ENCODE assay signal across 20 cellular contexts in the genomic region with DNA sequence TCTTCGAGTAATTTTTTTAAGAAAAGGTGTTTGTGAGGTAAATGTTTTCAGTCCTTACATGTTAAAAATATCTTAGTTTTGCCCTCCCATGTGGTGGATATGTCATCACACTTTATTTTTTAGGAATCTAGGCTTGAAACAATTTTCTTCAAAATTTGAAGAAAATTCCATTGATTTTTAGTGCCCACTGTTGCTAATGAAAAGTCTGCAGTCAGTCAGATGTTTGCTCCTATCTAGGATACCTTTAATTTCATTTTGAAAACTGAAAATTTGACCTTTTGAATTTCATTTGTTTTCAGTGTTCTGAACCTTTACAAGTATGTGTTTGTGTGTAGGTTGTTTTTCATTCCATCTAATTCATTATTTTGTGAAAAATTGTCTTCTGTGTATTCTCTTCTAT.
A peak's percentile ranks its signal among the peaks of the same experiment; 100 is the strongest.
DNase-seq lines count a peak whose midpoint lies in the region; ATAC-seq, FAIRE-seq and TF ChIP-seq lines count a peak whose summit lies in the region.
"Had no signal": no experiment of that assay in that cellular context is flagged by ENCODE, and none has a peak within 500 bp of the region (broad histone marks: within the 10 kb centered on the region; RNA-seq: fewer than 3 reads in every experiment).

No MANE protein-coding gene starts in this region.

- H4K20me1 ChIP-seq in HepG2 (ENCODE audit: insufficient read depth, low read length) (no peaks in the 10 kb centered on the region), GM23248 (ENCODE audit: insufficient read depth) (no peaks in the 10 kb centered on the region)
- H4K20me1 ChIP-seq: BLaER1 had no signal

- no peaks in the 10 kb centered on the region for H3K4me1 Mint-ChIP-seq in WTC11
- H3K4me1 Mint-ChIP-seq: CD4-positive, CD25-positive, alpha-beta regulatory T cell had no signal

- H3K79me2 ChIP-seq in HepG2 (ENCODE audit: insufficient read depth, low read length) (no peaks in the 10 kb centered on the region), GM23248 (ENCODE audit: insufficient read depth) (no peaks in the 10 kb centered on the region)

- intact Hi-C loops in HepG2 (cut with micrococcal nuclease; ENCODE audit: unreplicated experiment): no loop called here
- intact Hi-C loops in right lobe of liver (cut with DNase I): no loop called here

- FAIRE-seq in HepG2 (lab: Jason Lieb, UNC): no peak
- FAIRE-seq: GM12878, H54 had no signal

- H3K9ac ChIP-seq in HepG2 (ENCODE audit: insufficient read depth, low read depth, low read length) (no peak overlapping the region), GM23248 (no peak overlapping the region)
- H3K9ac ChIP-seq: BLaER1 had no signal

- CTCF ChIA-PET in HepG2 (lab: Yijun Ruan, JAX; ENCODE audit: low intra/inter-chr PET ratio, low total read pairs): no interaction called here
- CTCF ChIA-PET in WTC11 (lab: Charles Lee): no interaction called here

- no peaks in the 10 kb centered on the region for H3K27me3 Mint-ChIP-seq in WTC11 (ENCODE audit: low read depth)
- H3K27me3 Mint-ChIP-seq: B cell; CD4-positive, CD25-positive, alpha-beta regulatory T cell had no signal

- 0% methylated on average over 1 of the region's 1 CpG for WGBS in HepG2 (ENCODE audit: low lambda C conversion rate)
- 79% methylated on average over 1 of the region's 1 CpG for WGBS in right lobe of liver (ENCODE audit: insufficient coverage, low coverage, low lambda C conversion rate, missing lambda C conversion rate)
- 77 to 78% methylated on average over 1 of the region's 1 CpG for WGBS in GM23248 (ENCODE audit: low coverage in 1 of 2, low lambda C conversion rate in 2 of 2, missing lambda C conversion rate in 2 of 2), 2 experiments

- H3K4me3 Mint-ChIP-seq in WTC11: no peak overlapping the region
- H3K4me3 Mint-ChIP-seq: B cell; CD4-positive, CD25-positive, alpha-beta regulatory T cell; CD8-positive, alpha-beta T cell had no signal

- H3K9me3 ChIP-seq in HepG2 (ENCODE audit: low read length) (no peaks in the 10 kb centered on the region), right lobe of liver (no peaks in the 10 kb centered on the region), GM23248 (ENCODE audit: low read depth) (peaks cover 4% of the 10 kb centered on the region)
- H3K9me3 ChIP-seq: BLaER1, HAP-1 had no signal

- H3K9me3 Mint-ChIP-seq in WTC11: peaks cover 20% of the 10 kb centered on the region

- no peak for TF ChIP-seq RAD21 in HepG2 (CRISPR knock-in tag; IDR thresholded peaks at IDR 0.05)

- ATAC-seq in HepG2: no peak
- no peak for ATAC-seq in right lobe of liver
- ATAC-seq in WTC11: no peak
- ATAC-seq: CD8-positive, alpha-beta T cell; GM12878 had no signal

- TF ChIP-seq CTCF in HepG2 (CRISPR knock-in tag; IDR thresholded peaks at IDR 0.05) (no peak), right lobe of liver (IDR thresholded peaks at IDR 0.05) (no peak), WTC11 (IDR thresholded peaks at IDR 0.05) (no peak)

- H3K4me1 ChIP-seq in HepG2 (ENCODE audit: insufficient read depth, low read length) (no peaks in the 10 kb centered on the region), right lobe of liver (no peaks in the 10 kb centered on the region), GM23248 (ENCODE audit: insufficient read depth) (0 out of 2 replicates have a peak, but pooled peaks cover 4% of the 10 kb centered on the region)
- H3K4me1 ChIP-seq: BLaER1, HAP-1 had no signal

- POLR2A ChIA-PET in HepG2 (lab: Yijun Ruan, JAX) (no interaction called here), WTC11 (lab: Charles Lee) (no interaction called here)

- TF ChIP-seq EP300 in HepG2 (IDR thresholded peaks at IDR 0.05; ENCODE audit: low read depth in 2 of 2, low read length in 2 of 2) (no peak), HepG2 (CRISPR knock-in tag; IDR thresholded peaks at IDR 0.05; ENCODE audit: borderline replicate concordance) (no peak)

- no peak overlapping the region for H3K27ac ChIP-seq in HepG2 (ENCODE audit: extremely low read length, insufficient read depth, low read length)
- no peak overlapping the region for H3K27ac ChIP-seq in right lobe of liver
- no peak overlapping the region for H3K27ac ChIP-seq in GM23248
- H3K27ac ChIP-seq: BLaER1, C4-2B had no signal

- H3K27ac Mint-ChIP-seq in WTC11: no peak overlapping the region
- H3K27ac Mint-ChIP-seq: B cell; CD4-positive, CD25-positive, alpha-beta regulatory T cell; CD8-positive, alpha-beta T cell had no signal

- in situ Hi-C loops in HepG2 (cut with HindIII; ENCODE audit: extremely low pct_ligation_motif_present, low pct_unique_long_range_greater_than_20kb) (no loop called here), GM23248 (cut with MboI) (no loop called here)

- no peak for DNase-seq in HepG2 (ENCODE audit: low spot score)
- DNase-seq in right lobe of liver: no peak
- peak; percentile 8 for DNase-seq in GM23248
- no peak for DNase-seq in WTC11 (ENCODE audit: low spot score)
- no peak for DNase-seq in NCI-H748 treated with DMSO at 0.1 percent for 48 hours (lab: John Stamatoyannopoulos, UW)
- no peak for DNase-seq in NOMO-1 (lab: John Stamatoyannopoulos, UW; ENCODE audit: unreplicated experiment in 2 of 2)
- DNase-seq: Caco-2; CD4-positive, CD25-positive, alpha-beta regulatory T cell; CD8-positive, alpha-beta T cell; DMS 273 treated with DMSO at 0.1 percent for 48 hours; DMS79; EL; GDM1; GOT3 had no signal

- H3K4me3 ChIP-seq in HepG2 (replicated peaks in 1 of 3; ENCODE audit: insufficient read depth in 1 of 3, low read depth in 2 of 3, low read length in 3 of 3): no peak overlapping the region
- H3K4me3 ChIP-seq in right lobe of liver: no peak overlapping the region
- H3K4me3 ChIP-seq in GM23248: no peak overlapping the region
- H3K4me3 ChIP-seq: BLaER1, GM12878, HAP-1 had no signal

- H3K9me2 ChIP-seq in GM23248 (ENCODE audit: insufficient read depth): no peaks in the 10 kb centered on the region

- H3F3A ChIP-seq in GM23248 (ENCODE audit: insufficient read depth): no peaks in the 10 kb centered on the region

- TF ChIP-seq POLR2A in HepG2 (IDR thresholded peaks at IDR 0.05; ENCODE audit: insufficient read depth in 1 of 2, low read depth in 2 of 2, low read length in 2 of 2) (no peak), right lobe of liver (IDR thresholded peaks at IDR 0.05) (no peak)

- BruUV-seq in HepG2 (replicated peaks; lab: Mats Ljungman, UMichigan): no TSS peak

- peaks cover 10% of the 10 kb centered on the region for H3K36me3 Mint-ChIP-seq in WTC11
- H3K36me3 Mint-ChIP-seq: CD4-positive, CD25-positive, alpha-beta regulatory T cell; CD8-positive, alpha-beta T cell had no signal

- H3K27me3 ChIP-seq in HepG2 (ENCODE audit: control insufficient read depth in 1 of 2, insufficient read depth in 2 of 2, low read length in 2 of 2) (no peaks in the 10 kb centered on the region; a peak in 1 of 5 replicates), right lobe of liver (no peaks in the 10 kb centered on the region), GM23248 (replicated peaks; ENCODE audit: insufficient read depth) (no peaks in the 10 kb centered on the region)
- H3K27me3 ChIP-seq: BLaER1 had no signal

- H3K36me3 ChIP-seq in HepG2 (replicated peaks in 1 of 2; ENCODE audit: control insufficient read depth in 1 of 2, insufficient read depth in 2 of 2, low read length in 2 of 2): no peaks in the 10 kb centered on the region
- H3K36me3 ChIP-seq in right lobe of liver: peaks cover 0 to 7% (median 3%) of the 10 kb centered on the region in 4 donors
- H3K36me3 ChIP-seq in GM23248 (ENCODE audit: low read depth): 0 out of 2 replicates have a peak, but pooled peaks cover 6% of the 10 kb centered on the region
- H3K36me3 ChIP-seq: BLaER1, HAP-1 had no signal

- H3K4me2 ChIP-seq in HepG2 (ENCODE audit: low read depth, low read length): no peak overlapping the region
- H3K4me2 ChIP-seq in GM23248 (ENCODE audit: unreplicated experiment): no peak overlapping the region
- H3K4me2 ChIP-seq: BLaER1 had no signal

- H2AFZ ChIP-seq in HepG2 (ENCODE audit: low read length) (no peak overlapping the region), GM23248 (no peak overlapping the region)

TF ChIP-seq in HepG2, 621 proteins besides CTCF, POLR2A, EP300 and RAD21 (continues in another document):
- TF ChIP-seq SP5 (CRISPR knock-in tag; IDR thresholded peaks at IDR 0.05; ENCODE audit: borderline replicate concordance, low read depth) (no peak), FOXC1 (CRISPR knock-in tag; IDR thresholded peaks at IDR 0.05; ENCODE audit: borderline replicate concordance) (no peak), EHMT2 (IDR thresholded peaks at IDR 0.05; ENCODE audit: borderline replicate concordance, low read depth, low read length) (no peak), ZEB1 (IDR thresholded peaks at IDR 0.05; ENCODE audit: insufficient replicate concordance, low read depth) (no peak)
- TF ChIP-seq, protein P1, sequence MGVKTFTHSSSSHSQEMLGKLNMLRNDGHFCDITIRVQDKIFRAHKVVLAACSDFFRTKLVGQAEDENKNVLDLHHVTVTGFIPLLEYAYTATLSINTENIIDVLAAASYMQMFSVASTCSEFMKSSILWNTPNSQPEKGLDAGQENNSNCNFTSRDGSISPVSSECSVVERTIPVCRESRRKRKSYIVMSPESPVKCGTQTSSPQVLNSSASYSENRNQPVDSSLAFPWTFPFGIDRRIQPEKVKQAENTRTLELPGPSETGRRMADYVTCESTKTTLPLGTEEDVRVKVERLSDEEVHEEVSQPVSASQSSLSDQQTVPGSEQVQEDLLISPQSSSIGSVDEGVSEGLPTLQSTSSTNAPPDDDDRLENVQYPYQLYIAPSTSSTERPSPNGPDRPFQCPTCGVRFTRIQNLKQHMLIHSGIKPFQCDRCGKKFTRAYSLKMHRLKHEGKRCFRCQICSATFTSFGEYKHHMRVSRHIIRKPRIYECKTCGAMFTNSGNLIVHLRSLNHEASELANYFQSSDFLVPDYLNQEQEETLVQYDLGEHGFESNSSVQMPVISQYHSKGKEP (CRISPR knock-in tag; IDR thresholded peaks at IDR 0.05): no peak

TF ChIP-seq in WTC11, 78 proteins besides CTCF, POLR2A, EP300 and RAD21:
- TF ChIP-seq ZNF317 (CRISPR knock-in tag; IDR thresholded peaks at IDR 0.05; ENCODE audit: borderline replicate concordance, low read depth): peak; percentile 88
- no peak for TF ChIP-seq SOX15 (CRISPR knock-in tag; IDR thresholded peaks at IDR 0.05)

Comparison
In these comparisons a context has a peak if more than half of its experiments do, and no peak if none do; other contexts are left out.
1. Of the 50 proteins assayed by ChIP-seq in both HepG2 and WTC11: peak only in HepG2: none; only in WTC11: none; in both: ZNF317; in neither: 49.